8 cellular contexts compared by ENCODE assay signal in the genomic region with DNA sequence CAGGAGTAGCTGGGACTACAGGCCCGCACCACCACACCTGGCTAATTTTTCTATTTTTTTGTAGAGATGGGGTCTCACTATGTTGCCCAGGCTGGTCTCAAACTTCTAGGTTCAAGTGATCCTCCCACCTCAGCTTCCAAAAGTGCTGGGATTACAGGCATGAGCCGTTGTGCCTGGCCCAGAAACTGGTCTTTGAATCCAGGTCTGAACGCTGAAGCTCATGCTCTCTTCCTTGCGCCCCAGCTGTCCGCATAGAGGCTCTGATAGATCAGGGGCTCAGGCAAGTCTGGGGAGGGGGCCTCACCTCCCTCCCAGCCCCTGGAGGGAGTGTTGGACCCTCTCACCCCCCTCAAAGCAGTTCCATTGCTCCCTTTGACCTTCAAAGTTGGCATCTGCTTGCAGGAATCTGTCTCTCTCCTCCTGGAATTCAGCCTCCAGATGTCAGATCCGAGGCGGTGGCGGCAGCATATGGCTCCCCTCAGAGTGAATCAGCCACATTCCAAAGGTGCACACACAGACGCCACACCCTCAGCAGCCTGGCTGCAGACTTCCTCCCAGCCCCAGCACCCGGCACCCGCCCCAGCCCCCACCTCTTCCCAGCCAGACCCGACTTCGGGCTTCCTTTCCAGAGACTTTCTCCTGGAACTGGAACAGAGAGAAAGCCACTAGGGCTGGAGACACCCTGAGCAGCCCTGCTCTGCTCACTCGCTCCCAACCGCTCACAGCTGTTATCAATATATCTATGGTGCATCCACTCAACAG. TPM values are rescaled to one million over a fixed set of nuclear protein-coding genes. Genes with fewer than 3 reads are reported as not detected.
DNase-seq lines count a peak whose midpoint lies in the region; ATAC-seq and TF ChIP-seq lines count a peak whose summit lies in the region.

No MANE protein-coding gene starts in this region.

- DNase-seq in HS-5 (ENCODE audit: low read depth) (peak; percentile 85), body of pancreas (peak in 3 of 4 donors; percentile 39 to 76 (median 61)), islet precursor cell (peak; percentile 99), cortex of kidney (lab: John Stamatoyannopoulos, UW) (no peak), natural killer cell (no peak)
- DNase-seq in effector CD4-positive, alpha-beta T cell, result no peak

- H3K27ac Mint-ChIP-seq in natural killer cell, result no peak overlapping the region

- peaks cover 4% of the 10 kb centered on the region for H3K4me1 ChIP-seq in body of pancreas
- H3K4me1 ChIP-seq in thymus (ENCODE audit: control insufficient read depth, insufficient read depth, low read length), result peaks cover 8% of the 10 kb centered on the region

- 46 to 56% methylated on average over 11 to 15 of the region's 15 CpGs for WGBS in body of pancreas, 2 donors
- 69% methylated on average over 15 of the region's 15 CpGs for WGBS in thymus

- H3K27me3 ChIP-seq in body of pancreas (no peaks in the 10 kb centered on the region), thymus (ENCODE audit: control insufficient read depth, insufficient read depth) (no peaks in the 10 kb centered on the region)

- H3K36me3 Mint-ChIP-seq in natural killer cell, result no peaks in the 10 kb centered on the region

- intact Hi-C loops in body of pancreas (cut with DNase I) (loop anchor here (10.0 kb wide), 1 partner anchor 106 kb away; no protein-coding TSS in a partner anchor), natural killer cell (cut with micrococcal nuclease) (no loop called here)

- H3K27ac ChIP-seq in body of pancreas, result peak overlapping the region; percentile 14 to 70 (median 60)
- peak overlapping the region; percentile 64 for H3K27ac ChIP-seq in thymus (ENCODE audit: low read depth)

- H3K36me3 ChIP-seq in body of pancreas (replicated peaks in 1 of 2; ENCODE audit: insufficient read depth in 1 of 2, low read depth in 2 of 2), result no peaks in the 10 kb centered on the region
- H3K36me3 ChIP-seq in thymus (ENCODE audit: control insufficient read depth, insufficient read depth), result peaks cover 7% of the 10 kb centered on the region

- no peaks in the 10 kb centered on the region for H3K9me3 ChIP-seq in body of pancreas
- no peaks in the 10 kb centered on the region for H3K9me3 ChIP-seq in thymus (ENCODE audit: control insufficient read depth)

- no peaks in the 10 kb centered on the region for H3K9me3 Mint-ChIP-seq in natural killer cell

- no peaks in the 10 kb centered on the region for H3K27me3 Mint-ChIP-seq in natural killer cell (ENCODE audit: low read depth in 2 of 2)

- H3K4me3 ChIP-seq in body of pancreas (no peak overlapping the region), thymus (ENCODE audit: low read length) (no peak overlapping the region)

- TF ChIP-seq CTCF in body of pancreas (IDR thresholded peaks at IDR 0.05) (no peak), natural killer cell (IDR thresholded peaks at IDR 0.05) (no peak)

- no peak for TF ChIP-seq POLR2A in body of pancreas (IDR thresholded peaks at IDR 0.05)

- H3K4me3 Mint-ChIP-seq in natural killer cell, result no peak overlapping the region

- peak; percentile 77 for ATAC-seq in body of pancreas
- ATAC-seq in GM21381 (IDR thresholded peaks at IDR 0.05; ENCODE audit: unreplicated experiment), result no peak
- ATAC-seq in natural killer cell, result no peak

- H3K4me1 Mint-ChIP-seq in natural killer cell, result peaks cover 0 to 4% of the 10 kb centered on the region in 2 donors

RNA-seq across cellular contexts. Expression of a gene that starts 16.9 kb away (rescaled TPM):
- 1 to 10 TPM; 6.0 to 6.3 TPM for total RNA-seq in body of pancreas
- 3.0 TPM for polyA plus RNA-seq in thymus
- under 1 TPM in 2 of 3 donors, not detected in 1; 0.05 to 0.35 TPM for total RNA-seq in natural killer cell

RNA-seq across cellular contexts. Expression of a gene that starts 26.1 kb away (rescaled TPM):
- 10 to 100 TPM in 1 of 2 donors, 1 to 10 TPM in 1; 8.3 to 18.8 TPM for total RNA-seq in body of pancreas
- 8.7 TPM for polyA plus RNA-seq in thymus
- total RNA-seq in natural killer cell, result 1 to 10 TPM; 6.5 to 9.6 (median 8.9) TPM

RNA-seq across cellular contexts. Expression of a gene that starts 52.2 kb away (rescaled TPM):
- total RNA-seq in body of pancreas (10 to 100 TPM; 25.9 to 27.7 TPM), natural killer cell (10 to 100 TPM; 29.4 to 42.7 (median 39.0) TPM)
- 86.9 TPM for polyA plus RNA-seq in thymus

RNA-seq across cellular contexts. Expression of a gene that starts 57.1 kb away (rescaled TPM):
- total RNA-seq in body of pancreas (not detected), natural killer cell (not detected)
- polyA plus RNA-seq in thymus, result 1.1 TPM

Comparison
In these comparisons a context has a peak if more than half of its experiments do, and no peak if none do; other contexts are left out.
1. DNase-seq: peak in HS-5 (single experiment), body of pancreas (3 of 4) and islet precursor cell (single experiment); none in effector CD4-positive, alpha-beta T cell (single experiment), cortex of kidney (single experiment) and natural killer cell (single experiment).
2. RNA of a gene that starts 16.9 kb away (total RNA-seq): 6.0 to 6.3 TPM in body of pancreas; 0.05 to 0.35 TPM in natural killer cell; every median in the first group is over 4 times any median in the second.